ENCODE assay signal across 43 cellular contexts in genomic region chr11:124143034-124143433, GRCh38. TPM values are rescaled to one million over a fixed set of nuclear protein-coding genes. Genes with fewer than 3 reads are reported as not detected.
"Had no signal": no experiment of that assay in that cellular context is flagged by ENCODE, and none has a peak within 500 bp of the region (broad histone marks: within the 10 kb centered on the region; RNA-seq: fewer than 3 reads in every experiment).

No MANE protein-coding gene starts in this region.

- H3K27me3 ChIP-seq: adrenal gland, ascending aorta, body of pancreas, brain microvascular endothelial cell, breast epithelium, cardiac muscle cell had no signal

- DNase-seq: activated effector memory CD4-positive, alpha-beta T cell treated with anti-CD3 and anti-CD28 coated beads, Interleukin-2, amount 50 U/mL, for 16 hours; activated effector memory CD4-positive, alpha-beta T cell treated with Interleukin-2 at 50 U/mL for 16 hours; activated gamma-delta T cell; activated gamma-delta T cell treated with Interleukin-2 at 50 U/mL for 16 hours; activated naive CD4-positive, alpha-beta T cell; activated naive CD4-positive, alpha-beta T cell treated with anti-CD3 and anti-CD28 coated beads for 36 hours; activated naive CD4-positive, alpha-beta T cell treated with anti-CD3 and anti-CD28 coated beads, Interleukin-2, amount 10 ng/mL, durations not matched to agents 7 days and 5 days; activated naive CD4-positive, alpha-beta T cell treated with anti-CD3 and anti-CD28 coated beads, Interleukin-2, amount 50 U/mL, for 16 hours; activated naive CD4-positive, alpha-beta T cell treated with Interleukin-2 at 50 U/mL for 16 hours; activated naive CD8-positive, alpha-beta T cell treated with anti-CD3 and anti-CD28 coated beads for 36 hours; activated naive CD8-positive, alpha-beta T cell treated with anti-CD3 and anti-CD28 coated beads, Interleukin-2, amount 10 ng/mL, durations not matched to agents 7 days and 5 days; activated naive CD8-positive, alpha-beta T cell treated with anti-CD3 and anti-CD28 coated beads, Interleukin-2, amount 50 U/mL, for 24 hours; activated T-cell treated with anti-CD3 and anti-CD28 coated beads, Interleukin-2, amount 50 U/mL, for 24 hours; activated T-cell treated with anti-CD3 and anti-CD28 coated beads, Interleukin-2, amount 50 U/mL, for 4 hours; activated T-cell treated with anti-CD3 and anti-CD28 coated beads, Interleukin-2, amount 50 U/mL, for 48 hours; activated T-cell treated with anti-CD3 and anti-CD28 coated beads, Interleukin-2, amount 50 U/mL, for 72 hours; adrenal gland; amniotic stem cell; amygdala; anterior cingulate cortex; aorta; body of pancreas; brain microvascular endothelial cell; caudate nucleus; central memory CD4-positive, alpha-beta T cell; cerebellar nuclear complex had no signal

- H3K36me3 ChIP-seq: brain microvascular endothelial cell, breast epithelium had no signal

- H3K4me3 Mint-ChIP-seq: activated naive CD4-positive, alpha-beta T cell treated with anti-CD3 and anti-CD28 coated beads for 36 hours; activated naive CD4-positive, alpha-beta T cell treated with anti-CD3 and anti-CD28 coated beads, Interleukin-2, amount 10 ng/mL, durations not matched to agents 7 days and 5 days; activated naive CD4-positive, alpha-beta T cell treated with anti-CD3 and anti-CD28 coated beads, Interleukin-2, amount 50 U/mL, for 24 hours; activated naive CD8-positive, alpha-beta T cell; activated naive CD8-positive, alpha-beta T cell treated with anti-CD3 and anti-CD28 coated beads for 36 hours; activated naive CD8-positive, alpha-beta T cell treated with anti-CD3 and anti-CD28 coated beads, Interleukin-2, amount 10 ng/mL, durations not matched to agents 7 days and 5 days; activated naive CD8-positive, alpha-beta T cell treated with anti-CD3 and anti-CD28 coated beads, Interleukin-2, amount 50 U/mL, for 24 hours; activated T-cell treated with anti-CD3 and anti-CD28 coated beads, Interleukin-2, amount 50 U/mL, for 24 hours; activated T-cell treated with anti-CD3 and anti-CD28 coated beads, Interleukin-2, amount 50 U/mL, for 4 hours; activated T-cell treated with anti-CD3 and anti-CD28 coated beads, Interleukin-2, amount 50 U/mL, for 72 hours; activated T-helper 1 cell treated with anti-CD3 and anti-CD28 coated beads, Interleukin-12 subunit alpha, Interleukin-12 subunit beta, Interleukin-2, Interleukin-4 antibody, amounts not matched to agents 30 ng/mL and 10 ng/mL and 1 ng/mL, durations not matched to agents 14 hours and 24 hours and 36 hours; activated T-helper 17 cell treated with anti-CD3 and anti-CD28 coated beads, Interleukin-2, amount 50 U/mL, for 72 hours; brain; central memory CD8-positive, alpha-beta T cell had no signal

- H3K9me3 Mint-ChIP-seq: activated naive CD4-positive, alpha-beta T cell treated with anti-CD3 and anti-CD28 coated beads, Interleukin-2, amount 10 ng/mL, durations not matched to agents 7 days and 5 days; activated naive CD4-positive, alpha-beta T cell treated with anti-CD3 and anti-CD28 coated beads, Interleukin-2, amount 50 U/mL, for 24 hours; activated T-helper 17 cell treated with anti-CD3 and anti-CD28 coated beads, Interleukin-2, amount 50 U/mL, for 72 hours; activated T-helper 2 cell treated with anti-CD3 and anti-CD28 coated beads, Interferon-gamma antibody, Interleukin-2, Interleukin-4, amounts not matched to agents 10 μg/mL and 5 μg/mL and 100 μg/mL, durations not matched to agents 14 hours and 24 hours and 36 hours had no signal

- ATAC-seq: activated naive CD4-positive, alpha-beta T cell treated with anti-CD3 and anti-CD28 coated beads, Interleukin-2, amount 50 U/mL, for 72 hours; activated naive CD8-positive, alpha-beta T cell treated with anti-CD3 and anti-CD28 coated beads, Interleukin-2, amount 50 U/mL, for 24 hours; activated T-cell treated with anti-CD3 and anti-CD28 coated beads, Interleukin-2, amount 50 U/mL, for 4 hours; activated T-cell treated with anti-CD3 and anti-CD28 coated beads, Interleukin-2, amount 50 U/mL, for 72 hours; activated T-helper 17 cell treated with anti-CD3 and anti-CD28 coated beads, Interleukin-2, amount 50 U/mL, for 72 hours; body of pancreas had no signal

- H3K4me3 ChIP-seq: adrenal gland, ascending aorta, body of pancreas, breast epithelium, cardiac muscle cell had no signal

- H3K27ac Mint-ChIP-seq: activated naive CD4-positive, alpha-beta T cell treated with anti-CD3 and anti-CD28 coated beads for 36 hours; activated naive CD4-positive, alpha-beta T cell treated with anti-CD3 and anti-CD28 coated beads, Interleukin-2, amount 10 ng/mL, durations not matched to agents 7 days and 5 days; activated naive CD4-positive, alpha-beta T cell treated with anti-CD3 and anti-CD28 coated beads, Interleukin-2, amount 50 U/mL, for 72 hours; activated naive CD8-positive, alpha-beta T cell; activated naive CD8-positive, alpha-beta T cell treated with anti-CD3 and anti-CD28 coated beads for 36 hours; activated naive CD8-positive, alpha-beta T cell treated with anti-CD3 and anti-CD28 coated beads, Interleukin-2, amount 10 ng/mL, durations not matched to agents 7 days and 5 days; activated naive CD8-positive, alpha-beta T cell treated with anti-CD3 and anti-CD28 coated beads, Interleukin-2, amount 50 U/mL, for 24 hours; activated T-cell treated with anti-CD3 and anti-CD28 coated beads, Interleukin-2, amount 50 U/mL, for 24 hours; activated T-cell treated with anti-CD3 and anti-CD28 coated beads, Interleukin-2, amount 50 U/mL, for 72 hours; activated T-helper 1 cell treated with anti-CD3 and anti-CD28 coated beads, Interleukin-12 subunit alpha, Interleukin-12 subunit beta, Interleukin-2, Interleukin-4 antibody, amounts not matched to agents 30 ng/mL and 10 ng/mL and 1 ng/mL, durations not matched to agents 14 hours and 24 hours and 36 hours; activated T-helper 17 cell treated with anti-CD3 and anti-CD28 coated beads, Interleukin-2, amount 50 U/mL, for 72 hours; activated T-helper 2 cell treated with anti-CD3 and anti-CD28 coated beads, Interferon-gamma antibody, Interleukin-2, Interleukin-4, amounts not matched to agents 10 μg/mL and 5 μg/mL and 100 μg/mL, durations not matched to agents 14 hours and 24 hours and 36 hours; brain had no signal

- FAIRE-seq: astrocyte, bronchial epithelial cell had no signal

- H3K27ac ChIP-seq: adrenal gland, ascending aorta, body of pancreas, brain microvascular endothelial cell, breast epithelium, cardiac muscle cell had no signal

- H3K4me1 ChIP-seq: adrenal gland, ascending aorta, body of pancreas, breast epithelium had no signal

- H3K27me3 Mint-ChIP-seq: activated naive CD4-positive, alpha-beta T cell treated with anti-CD3 and anti-CD28 coated beads, Interleukin-2, amount 10 ng/mL, durations not matched to agents 7 days and 5 days; activated naive CD4-positive, alpha-beta T cell treated with anti-CD3 and anti-CD28 coated beads, Interleukin-2, amount 50 U/mL, for 24 hours; activated naive CD8-positive, alpha-beta T cell; activated naive CD8-positive, alpha-beta T cell treated with anti-CD3 and anti-CD28 coated beads for 36 hours; activated naive CD8-positive, alpha-beta T cell treated with anti-CD3 and anti-CD28 coated beads, Interleukin-2, amount 10 ng/mL, durations not matched to agents 7 days and 5 days; activated naive CD8-positive, alpha-beta T cell treated with anti-CD3 and anti-CD28 coated beads, Interleukin-2, amount 50 U/mL, for 24 hours; activated T-cell treated with anti-CD3 and anti-CD28 coated beads, Interleukin-2, amount 50 U/mL, for 24 hours; activated T-helper 17 cell treated with anti-CD3 and anti-CD28 coated beads, Interleukin-2, amount 50 U/mL, for 72 hours; brain; central memory CD8-positive, alpha-beta T cell had no signal

- H3K4me1 Mint-ChIP-seq: activated naive CD4-positive, alpha-beta T cell treated with anti-CD3 and anti-CD28 coated beads, Interleukin-2, amount 10 ng/mL, durations not matched to agents 7 days and 5 days; activated naive CD4-positive, alpha-beta T cell treated with anti-CD3 and anti-CD28 coated beads, Interleukin-2, amount 50 U/mL, for 24 hours; activated naive CD8-positive, alpha-beta T cell treated with anti-CD3 and anti-CD28 coated beads for 36 hours; activated naive CD8-positive, alpha-beta T cell treated with anti-CD3 and anti-CD28 coated beads, Interleukin-2, amount 10 ng/mL, durations not matched to agents 7 days and 5 days; activated naive CD8-positive, alpha-beta T cell treated with anti-CD3 and anti-CD28 coated beads, Interleukin-2, amount 50 U/mL, for 24 hours; activated T-helper 17 cell treated with anti-CD3 and anti-CD28 coated beads, Interleukin-2, amount 50 U/mL, for 72 hours; brain; central memory CD8-positive, alpha-beta T cell had no signal

- H3K36me3 Mint-ChIP-seq: activated naive CD4-positive, alpha-beta T cell treated with anti-CD3 and anti-CD28 coated beads, Interleukin-2, amount 10 ng/mL, durations not matched to agents 7 days and 5 days had no signal

- H3K9me3 ChIP-seq: adrenal gland, ascending aorta, body of pancreas, breast epithelium had no signal

RNA-seq across cellular contexts. Expression of gene OR10D3, which starts 40.1 kb away (rescaled TPM):
- total RNA-seq: activated naive CD4-positive, alpha-beta T cell treated with anti-CD3 and anti-CD28 coated beads for 36 hours; activated naive CD4-positive, alpha-beta T cell treated with anti-CD3 and anti-CD28 coated beads, Interleukin-2, amount 50 U/mL, for 72 hours; activated naive CD8-positive, alpha-beta T cell treated with anti-CD3 and anti-CD28 coated beads for 36 hours; activated naive CD8-positive, alpha-beta T cell treated with anti-CD3 and anti-CD28 coated beads, Interleukin-2, amount 10 ng/mL, durations not matched to agents 7 days and 5 days; activated T-cell treated with anti-CD3 and anti-CD28 coated beads, Interleukin-2, amount 50 U/mL, for 4 hours; activated T-cell treated with anti-CD3 and anti-CD28 coated beads, Interleukin-2, amount 50 U/mL, for 72 hours; activated T-helper 1 cell treated with anti-CD3 and anti-CD28 coated beads, Interleukin-12 subunit alpha, Interleukin-12 subunit beta, Interleukin-2, Interleukin-4 antibody, amounts not matched to agents 30 ng/mL and 10 ng/mL and 1 ng/mL, durations not matched to agents 14 hours and 24 hours and 36 hours; activated T-helper 17 cell treated with anti-CD3 and anti-CD28 coated beads, Interleukin-2, amount 50 U/mL, for 72 hours; activated T-helper 2 cell treated with anti-CD3 and anti-CD28 coated beads, Interferon-gamma antibody, Interleukin-2, Interleukin-4, amounts not matched to agents 10 μg/mL and 5 μg/mL and 100 μg/mL, durations not matched to agents 14 hours and 24 hours and 36 hours; adrenal gland; aorta; ascending aorta; astrocyte; body of pancreas; breast epithelium; bronchial epithelial cell; cardiac muscle cell; cardiac septum; cerebellum; chondrocyte had no signal
- polyA plus RNA-seq: adipose tissue, adrenal gland, aorta, cardiac muscle cell had no signal
